In genomic region chr15:44532689-44533088, GRCh38 we compare ENCODE assay signal across 1 cellular context.
A peak's percentile ranks its signal among the peaks of the same experiment; 100 is the strongest.
TF ChIP-seq lines count a peak whose summit lies in the region.

No MANE protein-coding gene starts in this region.

TF ChIP-seq in K562, 482 proteins besides CTCF, POLR2A, EP300 and RAD21:
- TF ChIP-seq RBM25 (IDR thresholded peaks at IDR 0.05; ENCODE audit: low read depth, low read length, severe bottlenecking) (peak; percentile 80), ADNP (tag; IDR thresholded peaks at IDR 0.05) (peak; percentile 60; the same call in 1 of the 2 replicates), KDM1A (IDR thresholded peaks at IDR 0.05) (peak; percentile 45 to 65), SMARCE1 (IDR thresholded peaks at IDR 0.05) (no peak), TBP (optimal IDR thresholded peaks at IDR 0.05; ENCODE audit: low read depth, low read length) (no peak), XRCC5 (IDR thresholded peaks at IDR 0.05; ENCODE audit: low read depth, low read length) (no peak), BCOR (IDR thresholded peaks at IDR 0.05) (peak; percentile 88)
TF ChIP-seq in K562: peak in this region for 4.
